10 cellular contexts compared by ENCODE assay signal in the genomic region with DNA sequence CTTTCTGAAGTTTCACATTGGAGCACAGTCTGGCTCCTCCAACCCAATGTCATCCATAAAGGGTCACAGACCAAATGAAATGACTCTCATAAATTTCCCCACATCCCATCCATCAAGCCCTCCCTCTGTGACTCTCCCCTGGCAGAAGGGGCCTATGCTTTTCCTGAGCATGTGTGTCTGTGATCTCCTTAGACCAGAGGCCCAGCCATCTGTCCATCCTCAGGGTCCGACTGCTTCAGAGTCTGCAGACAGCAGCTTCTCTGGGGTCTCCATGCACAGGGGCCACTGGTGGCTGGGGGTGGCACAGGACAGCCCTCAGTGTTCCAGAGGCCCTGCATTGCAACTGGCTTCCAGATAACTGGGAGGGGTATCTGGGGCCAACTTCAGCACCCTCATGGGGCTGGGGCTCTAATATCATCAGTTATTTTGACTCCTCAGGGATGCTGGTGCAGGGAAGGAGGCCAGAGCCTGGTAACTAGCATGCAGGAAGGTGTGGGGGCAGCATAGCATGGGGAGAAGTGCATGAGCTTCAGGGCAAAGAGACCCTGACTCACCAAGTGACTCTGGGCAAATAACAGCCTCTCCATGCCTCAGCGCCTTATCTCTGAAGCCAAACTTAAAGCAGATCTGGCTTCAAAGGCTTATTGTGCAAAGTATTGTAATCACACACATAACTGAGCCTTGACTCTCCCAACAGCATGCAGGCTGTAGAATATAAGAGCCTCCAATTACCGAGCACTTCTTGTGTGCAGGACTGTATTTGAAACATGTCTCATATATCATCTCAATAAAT.
"Had no signal": no experiment of that assay in that cellular context is flagged by ENCODE, and none has a peak within 500 bp of the region (broad histone marks: within the 10 kb centered on the region; RNA-seq: fewer than 3 reads in every experiment).

No MANE protein-coding gene starts in this region.

- H3K27me3 ChIP-seq: heart left ventricle, ovary, tibial nerve had no signal

- H3K9me3 ChIP-seq: heart left ventricle, mucosa of descending colon, ovary had no signal

- H3K4me1 ChIP-seq: heart left ventricle, tibial nerve had no signal

- DNase-seq: effector CD4-positive, alpha-beta T cell; heart left ventricle; naive thymus-derived CD8-positive, alpha-beta T cell; ovary; right cardiac atrium; stimulated activated CD4-positive, alpha-beta T cell treated with anti-CD3 and anti-CD28 coated beads, Interleukin-4, amount 100 ng/mL, for 1 hour; stimulated activated CD8-positive, alpha-beta memory T cell treated with anti-CD3 and anti-CD28 coated beads, Interleukin-4, amount 100 ng/mL, for 48 hours had no signal

- ATAC-seq: naive thymus-derived CD8-positive, alpha-beta T cell; right cardiac atrium had no signal

- H3K4me3 ChIP-seq: coronary artery, heart left ventricle, mucosa of descending colon, ovary, tibial nerve had no signal

- H3K36me3 ChIP-seq: heart left ventricle, ovary, tibial nerve had no signal

- H3K27ac ChIP-seq: coronary artery, heart left ventricle, ovary, tibial nerve had no signal
